ENCODE assay signal across 9 cellular contexts in the genomic region with DNA sequence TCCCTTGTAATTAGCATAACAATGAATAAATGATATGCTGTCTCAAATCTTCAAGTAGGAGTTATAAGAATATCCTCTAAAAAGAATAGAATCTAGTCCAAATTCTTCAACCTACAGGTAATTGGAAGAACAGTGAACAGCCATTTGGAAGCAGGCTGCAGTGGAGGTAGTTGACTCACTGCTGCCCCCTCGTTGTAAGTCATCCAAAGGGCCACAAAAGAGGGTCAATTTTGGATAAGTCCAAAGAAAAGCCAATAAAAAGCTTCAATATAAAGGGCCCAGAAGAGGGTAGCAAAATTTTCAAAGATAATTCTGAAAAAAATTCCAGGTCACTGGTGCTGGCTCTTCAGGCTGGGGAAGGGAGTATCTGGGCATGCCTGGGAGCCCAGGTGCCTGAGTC.
DNase-seq lines count a peak whose midpoint lies in the region; TF ChIP-seq lines count a peak whose summit lies in the region.
"Had no signal": no experiment of that assay in that cellular context is flagged by ENCODE, and none has a peak within 500 bp of the region (broad histone marks: within the 10 kb centered on the region; RNA-seq: fewer than 3 reads in every experiment).

No MANE protein-coding gene starts in this region.

- DNase-seq in Daoy (ENCODE audit: low read depth): peak; percentile 28
- DNase-seq in HuH-7 (ENCODE audit: low spot score): peak; percentile 26
- no peak for DNase-seq in astrocyte of the spinal cord (ENCODE audit: low read depth, low spot score)
- DNase-seq in activated CD4-positive, alpha-beta memory T cell treated with anti-CD3 and anti-CD28 coated beads, Interleukin-2, amount 10 ng/mL, durations not matched to agents 7 days and 5 days: no peak
- no peak for DNase-seq in activated naive CD4-positive, alpha-beta T cell treated with anti-CD3 and anti-CD28 coated beads, Interleukin-2, amount 10 ng/mL, durations not matched to agents 7 days and 5 days
- DNase-seq in middle frontal gyrus (ENCODE audit: extremely low spot score, low spot score): no peak
- no peak for DNase-seq in DMS114 treated with DMSO at 0.1 percent for 48 hours (lab: John Stamatoyannopoulos, UW; ENCODE audit: unreplicated experiment)

- H3K4me1 Mint-ChIP-seq in activated CD4-positive, alpha-beta memory T cell treated with anti-CD3 and anti-CD28 coated beads, Interleukin-2, amount 10 ng/mL, durations not matched to agents 7 days and 5 days: no peaks in the 10 kb centered on the region
- no peaks in the 10 kb centered on the region for H3K4me1 Mint-ChIP-seq in activated naive CD4-positive, alpha-beta T cell treated with anti-CD3 and anti-CD28 coated beads, Interleukin-2, amount 10 ng/mL, durations not matched to agents 7 days and 5 days

- no peak overlapping the region for H3K27ac ChIP-seq in liver (ENCODE audit: low read depth in 1 of 2, low read length in 2 of 2)

- no peak overlapping the region for H3K9ac ChIP-seq in liver (ENCODE audit: low read depth in 1 of 2, low read length in 2 of 2)

- peaks cover 0 to 7% (median 0%) of the 10 kb centered on the region in 4 donors for H3K27me3 ChIP-seq in liver (ENCODE audit: control insufficient read depth in 4 of 4, insufficient read depth in 4 of 4, low read length in 3 of 4)

- CTCF ChIA-PET in activated CD4-positive, alpha-beta memory T cell treated with anti-CD3 and anti-CD28 coated beads, Interleukin-2, amount 10 ng/mL, durations not matched to agents 7 days and 5 days (lab: Charles Lee): interaction anchor here (1.6 kb wide), 1 partner anchor 282 kb away, joined by 9 read pairs; no protein-coding TSS in a partner anchor
- CTCF ChIA-PET in activated naive CD4-positive, alpha-beta T cell treated with anti-CD3 and anti-CD28 coated beads, Interleukin-2, amount 10 ng/mL, durations not matched to agents 7 days and 5 days (lab: Charles Lee): interaction anchor here (1.3 to 1.9 kb wide), 3 partner anchors 10 to 283 kb away, joined by 3 to 12 read pairs (median 4); no protein-coding TSS in a partner anchor

- TF ChIP-seq CTCF in astrocyte of the spinal cord (IDR thresholded peaks at IDR 0.05; ENCODE audit: low read depth, low read length): peak; percentile 36
- peak; percentile 49 for TF ChIP-seq CTCF in liver (IDR thresholded peaks at IDR 0.05; ENCODE audit: low read depth, low read length, missing input control)

- H3K9me3 Mint-ChIP-seq in activated CD4-positive, alpha-beta memory T cell treated with anti-CD3 and anti-CD28 coated beads, Interleukin-2, amount 10 ng/mL, durations not matched to agents 7 days and 5 days: no peaks in the 10 kb centered on the region
- no peaks in the 10 kb centered on the region for H3K9me3 Mint-ChIP-seq in activated naive CD4-positive, alpha-beta T cell treated with anti-CD3 and anti-CD28 coated beads, Interleukin-2, amount 10 ng/mL, durations not matched to agents 7 days and 5 days

- H3K4me3 Mint-ChIP-seq in activated CD4-positive, alpha-beta memory T cell treated with anti-CD3 and anti-CD28 coated beads, Interleukin-2, amount 10 ng/mL, durations not matched to agents 7 days and 5 days: no peak overlapping the region
- no peak overlapping the region for H3K4me3 Mint-ChIP-seq in activated naive CD4-positive, alpha-beta T cell treated with anti-CD3 and anti-CD28 coated beads, Interleukin-2, amount 10 ng/mL, durations not matched to agents 7 days and 5 days

- WGBS in liver: 14% methylated on average over 1 of the region's 1 CpG

- H3K9me3 ChIP-seq in liver (ENCODE audit: control insufficient read depth in 4 of 4, low read length in 3 of 4): no peaks in the 10 kb centered on the region
- H3K9me3 ChIP-seq: mucosa of descending colon had no signal

- TF ChIP-seq RAD21 in liver (IDR thresholded peaks at IDR 0.05): peak; percentile 65 to 69

- in situ Hi-C loops in astrocyte of the spinal cord (cut with HindIII; ENCODE audit: low sequenced_read_pairs): no loop called here

- no peaks in the 10 kb centered on the region for H3K36me3 ChIP-seq in liver (ENCODE audit: control insufficient read depth in 4 of 4, insufficient read depth in 3 of 4, low read depth in 1 of 4, low read length in 3 of 4)

- no peak overlapping the region for H3K4me3 ChIP-seq in astrocyte of the spinal cord (ENCODE audit: low read depth, low read length)
- no peak overlapping the region for H3K4me3 ChIP-seq in liver (ENCODE audit: low read depth in 1 of 3, low read length in 3 of 3)
- H3K4me3 ChIP-seq: mucosa of descending colon had no signal

- H3K4me1 ChIP-seq in liver (ENCODE audit: control insufficient read depth in 4 of 4, insufficient read depth in 4 of 4, low read length in 3 of 4): no peaks in the 10 kb centered on the region

- H3K36me3 Mint-ChIP-seq in activated CD4-positive, alpha-beta memory T cell treated with anti-CD3 and anti-CD28 coated beads, Interleukin-2, amount 10 ng/mL, durations not matched to agents 7 days and 5 days (ENCODE audit: low read depth): no peaks in the 10 kb centered on the region
- no peaks in the 10 kb centered on the region for H3K36me3 Mint-ChIP-seq in activated naive CD4-positive, alpha-beta T cell treated with anti-CD3 and anti-CD28 coated beads, Interleukin-2, amount 10 ng/mL, durations not matched to agents 7 days and 5 days

- peaks cover 2% of the 10 kb centered on the region for H3K27me3 Mint-ChIP-seq in activated CD4-positive, alpha-beta memory T cell treated with anti-CD3 and anti-CD28 coated beads, Interleukin-2, amount 10 ng/mL, durations not matched to agents 7 days and 5 days
- no peaks in the 10 kb centered on the region for H3K27me3 Mint-ChIP-seq in activated naive CD4-positive, alpha-beta T cell treated with anti-CD3 and anti-CD28 coated beads, Interleukin-2, amount 10 ng/mL, durations not matched to agents 7 days and 5 days

- H3K27ac Mint-ChIP-seq in activated CD4-positive, alpha-beta memory T cell treated with anti-CD3 and anti-CD28 coated beads, Interleukin-2, amount 10 ng/mL, durations not matched to agents 7 days and 5 days: no peak overlapping the region
- no peak overlapping the region for H3K27ac Mint-ChIP-seq in activated naive CD4-positive, alpha-beta T cell treated with anti-CD3 and anti-CD28 coated beads, Interleukin-2, amount 10 ng/mL, durations not matched to agents 7 days and 5 days

- POLR2A ChIA-PET in activated CD4-positive, alpha-beta memory T cell treated with anti-CD3 and anti-CD28 coated beads, Interleukin-2, amount 10 ng/mL, durations not matched to agents 7 days and 5 days (lab: Charles Lee): no interaction called here

TF ChIP-seq in liver, 16 proteins besides CTCF, POLR2A, EP300 and RAD21:
- TF ChIP-seq JUND (IDR thresholded peaks at IDR 0.05): no peak
- TF ChIP-seq, protein P1, sequence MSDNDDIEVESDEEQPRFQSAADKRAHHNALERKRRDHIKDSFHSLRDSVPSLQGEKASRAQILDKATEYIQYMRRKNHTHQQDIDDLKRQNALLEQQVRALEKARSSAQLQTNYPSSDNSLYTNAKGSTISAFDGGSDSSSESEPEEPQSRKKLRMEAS (IDR thresholded peaks at IDR 0.05): no peak
- no peak for TF ChIP-seq RXRA (IDR thresholded peaks at IDR 0.05)
- TF ChIP-seq, protein P2, sequence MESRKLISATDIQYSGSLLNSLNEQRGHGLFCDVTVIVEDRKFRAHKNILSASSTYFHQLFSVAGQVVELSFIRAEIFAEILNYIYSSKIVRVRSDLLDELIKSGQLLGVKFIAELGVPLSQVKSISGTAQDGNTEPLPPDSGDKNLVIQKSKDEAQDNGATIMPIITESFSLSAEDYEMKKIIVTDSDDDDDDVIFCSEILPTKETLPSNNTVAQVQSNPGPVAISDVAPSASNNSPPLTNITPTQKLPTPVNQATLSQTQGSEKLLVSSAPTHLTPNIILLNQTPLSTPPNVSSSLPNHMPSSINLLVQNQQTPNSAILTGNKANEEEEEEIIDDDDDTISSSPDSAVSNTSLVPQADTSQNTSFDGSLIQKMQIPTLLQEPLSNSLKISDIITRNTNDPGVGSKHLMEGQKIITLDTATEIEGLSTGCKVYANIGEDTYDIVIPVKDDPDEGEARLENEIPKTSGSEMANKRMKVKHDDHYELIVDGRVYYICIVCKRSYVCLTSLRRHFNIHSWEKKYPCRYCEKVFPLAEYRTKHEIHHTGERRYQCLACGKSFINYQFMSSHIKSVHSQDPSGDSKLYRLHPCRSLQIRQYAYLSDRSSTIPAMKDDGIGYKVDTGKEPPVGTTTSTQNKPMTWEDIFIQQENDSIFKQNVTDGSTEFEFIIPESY (IDR thresholded peaks at IDR 0.05): no peak
- TF ChIP-seq FOXA1 (IDR thresholded peaks at IDR 0.05): no peak
- no peak for TF ChIP-seq FOXA2 (IDR thresholded peaks at IDR 0.05)
- TF ChIP-seq HNF4G (IDR thresholded peaks at IDR 0.05): no peak
- TF ChIP-seq, protein P3, sequence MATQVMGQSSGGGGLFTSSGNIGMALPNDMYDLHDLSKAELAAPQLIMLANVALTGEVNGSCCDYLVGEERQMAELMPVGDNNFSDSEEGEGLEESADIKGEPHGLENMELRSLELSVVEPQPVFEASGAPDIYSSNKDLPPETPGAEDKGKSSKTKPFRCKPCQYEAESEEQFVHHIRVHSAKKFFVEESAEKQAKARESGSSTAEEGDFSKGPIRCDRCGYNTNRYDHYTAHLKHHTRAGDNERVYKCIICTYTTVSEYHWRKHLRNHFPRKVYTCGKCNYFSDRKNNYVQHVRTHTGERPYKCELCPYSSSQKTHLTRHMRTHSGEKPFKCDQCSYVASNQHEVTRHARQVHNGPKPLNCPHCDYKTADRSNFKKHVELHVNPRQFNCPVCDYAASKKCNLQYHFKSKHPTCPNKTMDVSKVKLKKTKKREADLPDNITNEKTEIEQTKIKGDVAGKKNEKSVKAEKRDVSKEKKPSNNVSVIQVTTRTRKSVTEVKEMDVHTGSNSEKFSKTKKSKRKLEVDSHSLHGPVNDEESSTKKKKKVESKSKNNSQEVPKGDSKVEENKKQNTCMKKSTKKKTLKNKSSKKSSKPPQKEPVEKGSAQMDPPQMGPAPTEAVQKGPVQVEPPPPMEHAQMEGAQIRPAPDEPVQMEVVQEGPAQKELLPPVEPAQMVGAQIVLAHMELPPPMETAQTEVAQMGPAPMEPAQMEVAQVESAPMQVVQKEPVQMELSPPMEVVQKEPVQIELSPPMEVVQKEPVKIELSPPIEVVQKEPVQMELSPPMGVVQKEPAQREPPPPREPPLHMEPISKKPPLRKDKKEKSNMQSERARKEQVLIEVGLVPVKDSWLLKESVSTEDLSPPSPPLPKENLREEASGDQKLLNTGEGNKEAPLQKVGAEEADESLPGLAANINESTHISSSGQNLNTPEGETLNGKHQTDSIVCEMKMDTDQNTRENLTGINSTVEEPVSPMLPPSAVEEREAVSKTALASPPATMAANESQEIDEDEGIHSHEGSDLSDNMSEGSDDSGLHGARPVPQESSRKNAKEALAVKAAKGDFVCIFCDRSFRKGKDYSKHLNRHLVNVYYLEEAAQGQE (IDR thresholded peaks at IDR 0.05): no peak
- TF ChIP-seq GABPA (IDR thresholded peaks at IDR 0.05 in 1 of 2, conservative IDR thresholded peaks at IDR 0.05 in 1 of 2): no peak

Comparison
In these comparisons a context has a peak if more than half of its experiments do, and no peak if none do; other contexts are left out.
1. DNase-seq: peak in Daoy (single experiment) and HuH-7 (single experiment); none in astrocyte of the spinal cord (single experiment), activated CD4-positive, alpha-beta memory T cell treated with anti-CD3 and anti-CD28 coated beads, Interleukin-2, amount 10 ng/mL, durations not matched to agents 7 days and 5 days (single experiment), activated naive CD4-positive, alpha-beta T cell treated with anti-CD3 and anti-CD28 coated beads, Interleukin-2, amount 10 ng/mL, durations not matched to agents 7 days and 5 days (single experiment), middle frontal gyrus (single experiment) and DMS114 treated with DMSO at 0.1 percent for 48 hours (single experiment).